In the genomic region with DNA sequence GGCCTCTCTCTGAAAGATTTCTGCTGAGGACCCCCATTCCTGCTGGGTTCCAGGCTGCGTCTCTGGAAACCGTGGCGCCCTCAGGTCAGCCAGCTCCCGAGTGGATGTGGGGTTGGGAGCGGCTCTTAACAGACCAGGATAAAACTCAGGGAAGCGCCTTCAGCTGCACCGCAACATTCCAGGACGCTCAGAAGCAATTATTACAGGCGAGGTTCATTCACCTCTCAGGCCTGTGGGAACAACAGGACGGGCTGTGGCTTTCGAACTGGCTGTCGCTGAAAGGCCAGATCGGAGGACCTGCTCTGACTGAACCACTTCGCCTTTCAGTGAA, we compare ENCODE assay signal across 8 cellular contexts. TPM values are rescaled to one million over a fixed set of nuclear protein-coding genes. Genes with fewer than 3 reads are reported as not detected.
A peak's percentile ranks its signal among the peaks of the same experiment; 100 is the strongest.
DNase-seq lines count a peak whose midpoint lies in the region; ATAC-seq, FAIRE-seq and TF ChIP-seq lines count a peak whose summit lies in the region.

No MANE protein-coding gene starts in this region.

- intact Hi-C loops in spleen (cut with DNase I; ENCODE audit: low total_unique reads), result no loop called here
- intact Hi-C loops in sciatic nerve (cut with DNase I), result no loop called here

- H3K4me3 Mint-ChIP-seq in activated naive CD8-positive, alpha-beta T cell treated with anti-CD3 and anti-CD28 coated beads, Interleukin-2, amount 10 ng/mL, durations not matched to agents 7 days and 5 days, result peak overlapping the region; percentile 93

- peaks cover 10% of the 10 kb centered on the region for H3K4me1 Mint-ChIP-seq in activated naive CD8-positive, alpha-beta T cell treated with anti-CD3 and anti-CD28 coated beads, Interleukin-2, amount 10 ng/mL, durations not matched to agents 7 days and 5 days

- no peak for FAIRE-seq in RCC 7860 (lab: Jason Lieb, UNC)

- 0 out of 2 replicates have a peak overlapping the region, but pooled peaks have one; percentile 19 for H3K9ac ChIP-seq in iPS-20b (ENCODE audit: low read depth, low read length)

- no peaks in the 10 kb centered on the region for H3K36me3 Mint-ChIP-seq in activated naive CD8-positive, alpha-beta T cell treated with anti-CD3 and anti-CD28 coated beads, Interleukin-2, amount 10 ng/mL, durations not matched to agents 7 days and 5 days

- no peak for DNase-seq in activated naive CD8-positive, alpha-beta T cell treated with anti-CD3 and anti-CD28 coated beads, Interleukin-2, amount 10 ng/mL, durations not matched to agents 7 days and 5 days
- DNase-seq in spleen (no peak), sciatic nerve (ENCODE audit: low spot score) (no peak), SHP77 treated with DMSO at 0.1 percent for 48 hours (lab: John Stamatoyannopoulos, UW) (no peak), NCI-H2196 (lab: John Stamatoyannopoulos, UW; ENCODE audit: unreplicated experiment) (no peak), RCC 7860 (ENCODE audit: low spot score) (no peak)

- peaks cover 15% of the 10 kb centered on the region; the same call in 1 of the 2 replicates for H3K4me1 ChIP-seq in HEK293 (ENCODE audit: control insufficient read depth, insufficient read depth, low read length)
- H3K4me1 ChIP-seq in iPS-20b (ENCODE audit: insufficient read depth, low read length), result peaks cover 3% of the 10 kb centered on the region; the same call in 1 of the 2 replicates
- H3K4me1 ChIP-seq in spleen, result peaks cover 3 to 25% (median 16%) of the 10 kb centered on the region in 6 donors

- TF ChIP-seq CTCF in HEK293 (tag by site-specific recombination; IDR thresholded peaks at IDR 0.05) (no peak), spleen (IDR thresholded peaks at IDR 0.05 in 8 of 11, conservative IDR thresholded peaks at IDR 0.05 in 3 of 11) (no peak)

- H3K4me3 ChIP-seq in HEK293 (ENCODE audit: low read depth, low read length) (peak overlapping the region; percentile 89), iPS-20b (ENCODE audit: low read length) (peak overlapping the region; percentile 86), spleen (peak overlapping the region; percentile 43 to 79 (median 62))

- no peaks in the 10 kb centered on the region for H3K9me3 Mint-ChIP-seq in activated naive CD8-positive, alpha-beta T cell treated with anti-CD3 and anti-CD28 coated beads, Interleukin-2, amount 10 ng/mL, durations not matched to agents 7 days and 5 days

- 22 to 49% (median 31%) methylated on average over 10 to 14 of the region's 14 CpGs for WGBS in spleen, 5 donors

- peaks cover 31% of the 10 kb centered on the region for H3K27me3 Mint-ChIP-seq in activated naive CD8-positive, alpha-beta T cell treated with anti-CD3 and anti-CD28 coated beads, Interleukin-2, amount 10 ng/mL, durations not matched to agents 7 days and 5 days

- no peak overlapping the region for H3K27ac Mint-ChIP-seq in activated naive CD8-positive, alpha-beta T cell treated with anti-CD3 and anti-CD28 coated beads, Interleukin-2, amount 10 ng/mL, durations not matched to agents 7 days and 5 days

- H3K9me3 ChIP-seq in HEK293 (ENCODE audit: control insufficient read depth, insufficient read depth, low read depth, low read length) (no peaks in the 10 kb centered on the region), iPS-20b (ENCODE audit: insufficient read depth, low read depth, low read length) (no peaks in the 10 kb centered on the region), spleen (no peaks in the 10 kb centered on the region)

- POLR2A ChIA-PET in HEK293 (lab: Yijun Ruan, JAX), result interaction anchor here (0.5 to 1.3 kb wide), 3 partner anchors 17 to 688 kb away, joined by 3 to 6 read pairs (median 4); a partner anchor contains a TSS
- POLR2A ChIA-PET in activated naive CD8-positive, alpha-beta T cell treated with anti-CD3 and anti-CD28 coated beads, Interleukin-2, amount 10 ng/mL, durations not matched to agents 7 days and 5 days (lab: Charles Lee), result no interaction called here

- H3K27me3 ChIP-seq in iPS-20b (ENCODE audit: insufficient read depth, low read length), result peaks cover 35% of the 10 kb centered on the region
- peaks cover 0 to 16% (median 0%) of the 10 kb centered on the region in 7 donors for H3K27me3 ChIP-seq in spleen (replicated peaks in 1 of 7)

- no peaks in the 10 kb centered on the region; a peak in 1 of 3 replicates for H3K36me3 ChIP-seq in HEK293 (ENCODE audit: control insufficient read depth in 2 of 2, insufficient read depth in 1 of 2, low read length in 2 of 2)
- H3K36me3 ChIP-seq in iPS-20b (ENCODE audit: insufficient read depth, low read depth, low read length), result no peaks in the 10 kb centered on the region
- no peaks in the 10 kb centered on the region for H3K36me3 ChIP-seq in spleen

- H3K27ac ChIP-seq in HEK293 (ENCODE audit: extremely low read depth, low read depth, low read length) (no peak overlapping the region; the same call in 1 of the 2 replicates), iPS-20b (ENCODE audit: low read length) (no peak overlapping the region), spleen (peak overlapping the region in 7 of 8 donors; percentile 18 to 80 (median 72))

- CTCF ChIA-PET in HEK293 (lab: Yijun Ruan, JAX), result interaction anchor here (0.6 to 3.0 kb wide), 3 partner anchors 10 to 225 kb away, joined by 3 to 13 read pairs (median 3); no protein-coding TSS in a partner anchor

- no peak for TF ChIP-seq POLR2A in spleen (IDR thresholded peaks at IDR 0.05)

- no peak for ATAC-seq in activated naive CD8-positive, alpha-beta T cell treated with anti-CD3 and anti-CD28 coated beads, Interleukin-2, amount 10 ng/mL, durations not matched to agents 7 days and 5 days (ENCODE audit: low read depth)
- no peak for ATAC-seq in sciatic nerve

TF ChIP-seq in HEK293, 187 proteins besides CTCF, POLR2A, EP300 and RAD21 (continues in another document):
- no peak for TF ChIP-seq ZNF654 (tag by site-specific recombination; IDR thresholded peaks at IDR 0.05; ENCODE audit: low read depth)
- TF ChIP-seq ZNF211 (tag by site-specific recombination; IDR thresholded peaks at IDR 0.05; ENCODE audit: low read depth), result no peak
- TF ChIP-seq EGR2 (tag by site-specific recombination; IDR thresholded peaks at IDR 0.05; ENCODE audit: low read depth), result no peak
- TF ChIP-seq, protein P1, sequence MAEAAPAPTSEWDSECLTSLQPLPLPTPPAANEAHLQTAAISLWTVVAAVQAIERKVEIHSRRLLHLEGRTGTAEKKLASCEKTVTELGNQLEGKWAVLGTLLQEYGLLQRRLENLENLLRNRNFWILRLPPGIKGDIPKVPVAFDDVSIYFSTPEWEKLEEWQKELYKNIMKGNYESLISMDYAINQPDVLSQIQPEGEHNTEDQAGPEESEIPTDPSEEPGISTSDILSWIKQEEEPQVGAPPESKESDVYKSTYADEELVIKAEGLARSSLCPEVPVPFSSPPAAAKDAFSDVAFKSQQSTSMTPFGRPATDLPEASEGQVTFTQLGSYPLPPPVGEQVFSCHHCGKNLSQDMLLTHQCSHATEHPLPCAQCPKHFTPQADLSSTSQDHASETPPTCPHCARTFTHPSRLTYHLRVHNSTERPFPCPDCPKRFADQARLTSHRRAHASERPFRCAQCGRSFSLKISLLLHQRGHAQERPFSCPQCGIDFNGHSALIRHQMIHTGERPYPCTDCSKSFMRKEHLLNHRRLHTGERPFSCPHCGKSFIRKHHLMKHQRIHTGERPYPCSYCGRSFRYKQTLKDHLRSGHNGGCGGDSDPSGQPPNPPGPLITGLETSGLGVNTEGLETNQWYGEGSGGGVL (tag by site-specific recombination; IDR thresholded peaks at IDR 0.05), result no peak
- TF ChIP-seq ZNF146 (tag by site-specific recombination; IDR thresholded peaks at IDR 0.05), result no peak
- no peak for TF ChIP-seq ZBTB20 (tag by site-specific recombination; IDR thresholded peaks at IDR 0.05)
- no peak for TF ChIP-seq ZNF529 (tag by site-specific recombination; IDR thresholded peaks at IDR 0.05; ENCODE audit: insufficient replicate concordance)
- no peak for TF ChIP-seq ZNF292 (tag by site-specific recombination; IDR thresholded peaks at IDR 0.05; ENCODE audit: borderline replicate concordance, low read depth)
- no peak for TF ChIP-seq ZNF24 (tag by site-specific recombination; IDR thresholded peaks at IDR 0.05)
- TF ChIP-seq, protein P2, sequence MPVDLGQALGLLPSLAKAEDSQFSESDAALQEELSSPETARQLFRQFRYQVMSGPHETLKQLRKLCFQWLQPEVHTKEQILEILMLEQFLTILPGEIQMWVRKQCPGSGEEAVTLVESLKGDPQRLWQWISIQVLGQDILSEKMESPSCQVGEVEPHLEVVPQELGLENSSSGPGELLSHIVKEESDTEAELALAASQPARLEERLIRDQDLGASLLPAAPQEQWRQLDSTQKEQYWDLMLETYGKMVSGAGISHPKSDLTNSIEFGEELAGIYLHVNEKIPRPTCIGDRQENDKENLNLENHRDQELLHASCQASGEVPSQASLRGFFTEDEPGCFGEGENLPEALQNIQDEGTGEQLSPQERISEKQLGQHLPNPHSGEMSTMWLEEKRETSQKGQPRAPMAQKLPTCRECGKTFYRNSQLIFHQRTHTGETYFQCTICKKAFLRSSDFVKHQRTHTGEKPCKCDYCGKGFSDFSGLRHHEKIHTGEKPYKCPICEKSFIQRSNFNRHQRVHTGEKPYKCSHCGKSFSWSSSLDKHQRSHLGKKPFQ (tag by site-specific recombination; IDR thresholded peaks at IDR 0.05), result no peak
- 0 out of 2 replicates have a peak, but pooled peaks have one; percentile 11 for TF ChIP-seq ZNF2 (tag by site-specific recombination; IDR thresholded peaks at IDR 0.05)
- peak; percentile 78; the same call in 1 of the 2 replicates for TF ChIP-seq ZNF600 (tag by site-specific recombination; IDR thresholded peaks at IDR 0.05)
- TF ChIP-seq, protein P3, sequence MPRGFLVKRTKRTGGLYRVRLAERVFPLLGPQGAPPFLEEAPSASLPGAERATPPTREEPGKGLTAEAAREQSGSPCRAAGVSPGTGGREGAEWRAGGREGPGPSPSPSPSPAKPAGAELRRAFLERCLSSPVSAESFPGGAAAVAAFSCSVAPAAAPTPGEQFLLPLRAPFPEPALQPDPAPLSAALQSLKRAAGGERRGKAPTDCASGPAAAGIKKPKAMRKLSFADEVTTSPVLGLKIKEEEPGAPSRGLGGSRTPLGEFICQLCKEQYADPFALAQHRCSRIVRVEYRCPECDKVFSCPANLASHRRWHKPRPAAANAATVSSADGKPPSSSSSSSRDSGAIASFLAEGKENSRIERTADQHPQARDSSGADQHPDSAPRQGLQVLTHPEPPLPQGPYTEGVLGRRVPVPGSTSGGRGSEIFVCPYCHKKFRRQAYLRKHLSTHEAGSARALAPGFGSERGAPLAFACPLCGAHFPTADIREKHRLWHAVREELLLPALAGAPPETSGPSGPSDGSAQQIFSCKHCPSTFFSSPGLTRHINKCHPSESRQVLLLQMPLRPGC (tag by site-specific recombination; IDR thresholded peaks at IDR 0.05), result peak; percentile 18
- TF ChIP-seq ZFP69B (tag by site-specific recombination; IDR thresholded peaks at IDR 0.05), result no peak
- TF ChIP-seq ZFHX2 (tag by site-specific recombination; conservative IDR thresholded peaks at IDR 0.05), result no peak
- no peak for TF ChIP-seq KLF8 (tag by site-specific recombination; IDR thresholded peaks at IDR 0.05)

RNA-seq across cellular contexts. Expression of a gene that starts 0.4 kb away (rescaled TPM):
- 1 to 10 TPM; 4.2 to 4.8 TPM for total RNA-seq in activated naive CD8-positive, alpha-beta T cell treated with anti-CD3 and anti-CD28 coated beads, Interleukin-2, amount 10 ng/mL, durations not matched to agents 7 days and 5 days
- total RNA-seq in spleen (10 to 100 TPM in 1 of 7 donors, 1 to 10 TPM in 6; 5.4 to 10.8 (median 6.7) TPM), sciatic nerve (232 TPM)
- polyA plus RNA-seq in spleen, result 1 to 10 TPM in 1 of 3 donors, under 1 TPM in 2; 0.49 to 2.3 (median 0.52) TPM

Comparison
In these comparisons a context has a peak if more than half of its experiments do, and no peak if none do; other contexts are left out.
1. H3K27ac ChIP-seq: peak in spleen (7 of 8); none in HEK293 (single experiment) and iPS-20b (single experiment).
2. RNA of a gene that starts 0.4 kb away (total RNA-seq): 232 TPM in sciatic nerve (single experiment); 5.4 to 10.8 TPM in spleen and 4.2 to 4.8 TPM in activated naive CD8-positive, alpha-beta T cell treated with anti-CD3 and anti-CD28 coated beads, Interleukin-2, amount 10 ng/mL, durations not matched to agents 7 days and 5 days; every median in the first group is over 10 times any median in the second.
3. Peak in every context shown above with its lines, with median percentiles within 50 percentile points of each other: H3K4me3 ChIP-seq.